17 cellular contexts compared by ENCODE assay signal in the genomic region with DNA sequence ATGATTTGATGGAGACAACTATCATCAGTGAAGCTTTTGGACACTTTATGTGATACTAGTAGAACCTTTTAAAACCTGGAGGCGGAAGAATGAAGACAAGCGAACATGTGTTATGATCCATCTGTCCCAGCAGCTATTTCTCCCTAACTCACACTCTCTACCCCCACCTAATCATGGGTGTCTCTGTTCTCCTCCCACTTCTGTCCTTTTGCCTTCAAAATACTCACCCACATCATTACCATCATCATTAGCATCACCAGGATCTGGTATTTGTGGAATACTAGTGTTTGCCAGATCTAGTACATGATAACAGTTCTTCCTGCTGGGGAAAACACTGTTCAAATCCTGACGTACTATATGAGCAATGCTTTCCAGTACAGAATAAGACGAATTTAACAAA.
A peak's percentile ranks its signal among the peaks of the same experiment; 100 is the strongest.
DNase-seq lines count a peak whose midpoint lies in the region; ATAC-seq and TF ChIP-seq lines count a peak whose summit lies in the region.
"Had no signal": no experiment of that assay in that cellular context is flagged by ENCODE, and none has a peak within 500 bp of the region (broad histone marks: within the 10 kb centered on the region; RNA-seq: fewer than 3 reads in every experiment).

No MANE protein-coding gene starts in this region.

- DNase-seq in Ammon's horn (ENCODE audit: low spot score) (peak; percentile 78), amniotic epithelial cell (ENCODE audit: low read depth) (peak; percentile 28), fibroblast of villous mesenchyme (ENCODE audit: low read depth) (peak; percentile 35), superior temporal gyrus (ENCODE audit: extremely low spot score) (peak; percentile 32)
- DNase-seq: 8988T; Caco-2; CD4-positive, CD25-positive, alpha-beta regulatory T cell; CD8-positive, alpha-beta T cell; DMS153; DND-41; GM23248; H7; HCEC 1CT had no signal

- ATAC-seq in GM21786 (IDR thresholded peaks at IDR 0.05; ENCODE audit: unreplicated experiment): no peak
- no peak for ATAC-seq in HG03139 (IDR thresholded peaks at IDR 0.05; ENCODE audit: unreplicated experiment)
- no peak for ATAC-seq in GM21390 (IDR thresholded peaks at IDR 0.05; ENCODE audit: unreplicated experiment)
- ATAC-seq: CD8-positive, alpha-beta T cell had no signal

- no peak overlapping the region for H3K4me3 ChIP-seq in fibroblast of villous mesenchyme (ENCODE audit: low read depth, low read length)
- H3K4me3 ChIP-seq: BLaER1, GM23248 had no signal

- TF ChIP-seq CTCF in fibroblast of villous mesenchyme (IDR thresholded peaks at IDR 0.05; ENCODE audit: insufficient read depth, low read depth, low read length): no peak

Comparison
In these comparisons a context has a peak if more than half of its experiments do, and no peak if none do; other contexts are left out.
1. DNase-seq: peak in every context shown above with its lines; median percentile 78 in Ammon's horn; 35 in fibroblast of villous mesenchyme; 32 in superior temporal gyrus; 28 in amniotic epithelial cell.